Comparison of ENCODE assay signal across 25 cellular contexts in genomic region chr2:236601306-236602202, GRCh38. TPM values are rescaled to one million over a fixed set of nuclear protein-coding genes. Genes with fewer than 3 reads are reported as not detected.
DNase-seq lines count a peak whose midpoint lies in the region; ATAC-seq and TF ChIP-seq lines count a peak whose summit lies in the region.
"Had no signal": no experiment of that assay in that cellular context is flagged by ENCODE, and none has a peak within 500 bp of the region (broad histone marks: within the 10 kb centered on the region; RNA-seq: fewer than 3 reads in every experiment).

No MANE protein-coding gene starts in this region.

- H3K79me2 ChIP-seq in trophoblast cell (ENCODE audit: control insufficient read depth, insufficient read depth, low read length, poor library complexity): no peaks in the 10 kb centered on the region

- peak overlapping the region; percentile 36 for H3K27ac ChIP-seq in trophoblast cell (ENCODE audit: low read depth, low read length)
- H3K27ac ChIP-seq in effector memory CD4-positive, alpha-beta T cell (ENCODE audit: insufficient read depth, low read length, poor library complexity, severe bottlenecking): no peak overlapping the region
- H3K27ac ChIP-seq: colonic mucosa, HL-60, Peyer's patch, SJSA1, uterus had no signal

- H4K8ac ChIP-seq in trophoblast cell (ENCODE audit: low read depth, low read length): no peak overlapping the region

- ATAC-seq in esophagus mucosa: peak; percentile 66
- ATAC-seq: activated T-cell treated with anti-CD3 and anti-CD28 coated beads, Interleukin-2, amount 50 U/mL, for 4 hours; effector memory CD8-positive, alpha-beta T cell; HepG2 had no signal

- no peaks in the 10 kb centered on the region for H3K27me3 ChIP-seq in trophoblast cell (ENCODE audit: insufficient read depth, low read length)
- peaks cover 8% of the 10 kb centered on the region for H3K27me3 ChIP-seq in effector memory CD4-positive, alpha-beta T cell (replicated peaks; ENCODE audit: control insufficient read depth, insufficient read depth, low read length, poor library complexity, severe bottlenecking)
- H3K27me3 ChIP-seq: colonic mucosa, Peyer's patch, SJSA1, uterus had no signal

- no peak overlapping the region for H3K4me3 ChIP-seq in trophoblast cell (ENCODE audit: low read depth, low read length)
- H3K4me3 ChIP-seq in effector memory CD4-positive, alpha-beta T cell (ENCODE audit: insufficient read depth, low read depth, low read length, poor library complexity, severe bottlenecking): no peak overlapping the region
- H3K4me3 ChIP-seq: colonic mucosa, HAP-1, Peyer's patch, SJSA1, uterus had no signal

- intact Hi-C loops in activated T-helper 2 cell treated with anti-CD3 and anti-CD28 coated beads, Interferon-gamma antibody, Interleukin-2, Interleukin-4, amounts not matched to agents 10 μg/mL and 5 μg/mL and 100 μg/mL, durations not matched to agents 14 hours and 24 hours and 36 hours (cut with micrococcal nuclease): no loop called here

- H2AK5ac ChIP-seq in trophoblast cell (ENCODE audit: low read length): peak overlapping the region; percentile 2

- peak overlapping the region; percentile 44 for H2BK12ac ChIP-seq in trophoblast cell (ENCODE audit: low read length)

- peak; percentile 38 for DNase-seq in GM13977 (ENCODE audit: low spot score)
- peak; percentile 3 for DNase-seq in NCI-H226
- DNase-seq in trophoblast cell: peak; percentile 96 to 100
- DNase-seq in effector memory CD4-positive, alpha-beta T cell: no peak
- no peak for DNase-seq in activated T-helper 2 cell treated with anti-CD3 and anti-CD28 coated beads, Interferon-gamma antibody, Interleukin-2, Interleukin-4, amounts not matched to agents 10 μg/mL and 5 μg/mL and 100 μg/mL, durations not matched to agents 14 hours and 24 hours and 36 hours (ENCODE audit: low spot score)
- no peak for DNase-seq in NCI-H1694 treated with DMSO at 0.1 percent for 48 hours (lab: John Stamatoyannopoulos, UW)
- DNase-seq: activated CD4-positive, alpha-beta T cell treated with anti-CD3 and anti-CD28 coated beads for 4 hours; activated naive CD4-positive, alpha-beta T cell treated with anti-CD3 and anti-CD28 coated beads for 36 hours; activated T-cell treated with anti-CD3 and anti-CD28 coated beads, Interleukin-2, amount 50 U/mL, for 4 hours; C1 segment of cervical spinal cord; Calu3; colonic mucosa; effector memory CD8-positive, alpha-beta T cell; NCI-H2081 treated with DMSO at 0.1 percent for 48 hours; Peyer's patch; stimulated activated CD4-positive, alpha-beta T cell treated with anti-CD3 and anti-CD28 coated beads, Interleukin-2, amount 100 ng/mL, for 24 hours; T-helper 2 cell; uterus had no signal

- H3K14ac ChIP-seq in trophoblast cell (ENCODE audit: low read length): peak overlapping the region; percentile 56

- H3K4ac ChIP-seq in trophoblast cell (ENCODE audit: low read depth, low read length): no peak overlapping the region

- H3K18ac ChIP-seq in trophoblast cell (ENCODE audit: low read length): peak overlapping the region; percentile 10

- H3K9me3 ChIP-seq in trophoblast cell (ENCODE audit: insufficient read depth, low read depth, low read length): peaks cover 5% of the 10 kb centered on the region
- no peaks in the 10 kb centered on the region for H3K9me3 ChIP-seq in effector memory CD4-positive, alpha-beta T cell (ENCODE audit: control insufficient read depth, low read length)
- H3K9me3 ChIP-seq: colonic mucosa, HAP-1, Peyer's patch, SJSA1, uterus had no signal

- peaks cover 10% of the 10 kb centered on the region for H3K27me3 Mint-ChIP-seq in activated T-helper 2 cell treated with anti-CD3 and anti-CD28 coated beads, Interferon-gamma antibody, Interleukin-2, Interleukin-4, amounts not matched to agents 10 μg/mL and 5 μg/mL and 100 μg/mL, durations not matched to agents 14 hours and 24 hours and 36 hours (ENCODE audit: low read depth)

- no peak overlapping the region for H3K23ac ChIP-seq in trophoblast cell (ENCODE audit: low read length)

- H3K79me1 ChIP-seq in trophoblast cell (ENCODE audit: low read length): peaks cover 35% of the 10 kb centered on the region

- TF ChIP-seq CTCF in GM13977 (IDR thresholded peaks at IDR 0.05; ENCODE audit: extremely low read depth, insufficient read depth, missing control alignments): no peak

- no peaks in the 10 kb centered on the region for H3K9me3 Mint-ChIP-seq in activated T-helper 2 cell treated with anti-CD3 and anti-CD28 coated beads, Interferon-gamma antibody, Interleukin-2, Interleukin-4, amounts not matched to agents 10 μg/mL and 5 μg/mL and 100 μg/mL, durations not matched to agents 14 hours and 24 hours and 36 hours
- H3K9me3 Mint-ChIP-seq: activated naive CD4-positive, alpha-beta T cell treated with anti-CD3 and anti-CD28 coated beads for 36 hours; activated T-cell treated with anti-CD3 and anti-CD28 coated beads, Interleukin-2, amount 50 U/mL, for 4 hours; effector memory CD8-positive, alpha-beta T cell had no signal

- H3K9ac ChIP-seq in trophoblast cell (ENCODE audit: low read length): no peak overlapping the region

- H4K91ac ChIP-seq in trophoblast cell (ENCODE audit: low read depth, low read length): peak overlapping the region; percentile 70

- H2BK5ac ChIP-seq in trophoblast cell (ENCODE audit: low read depth, low read length, poor library complexity): peak overlapping the region; percentile 52

- peak overlapping the region; percentile 36 for H2BK120ac ChIP-seq in trophoblast cell (ENCODE audit: insufficient read depth, low read length, poor library complexity)

- H2AFZ ChIP-seq in trophoblast cell (ENCODE audit: insufficient read depth, low read length, poor library complexity): no peak overlapping the region

- no CpG with 5 or more reads among the region's 13 CpGs for WGBS in trophoblast cell (ENCODE audit: extremely low coverage, insufficient coverage, insufficient read length)

- H3K27ac Mint-ChIP-seq in activated T-helper 2 cell treated with anti-CD3 and anti-CD28 coated beads, Interferon-gamma antibody, Interleukin-2, Interleukin-4, amounts not matched to agents 10 μg/mL and 5 μg/mL and 100 μg/mL, durations not matched to agents 14 hours and 24 hours and 36 hours: no peak overlapping the region
- H3K27ac Mint-ChIP-seq: activated naive CD4-positive, alpha-beta T cell treated with anti-CD3 and anti-CD28 coated beads for 36 hours; effector memory CD8-positive, alpha-beta T cell had no signal

- H3K4me2 ChIP-seq in trophoblast cell (ENCODE audit: low read length): no peak overlapping the region

- H4K12ac ChIP-seq in trophoblast cell (ENCODE audit: low read depth, low read length): no peak overlapping the region

- H3K36me3 Mint-ChIP-seq in activated T-helper 2 cell treated with anti-CD3 and anti-CD28 coated beads, Interferon-gamma antibody, Interleukin-2, Interleukin-4, amounts not matched to agents 10 μg/mL and 5 μg/mL and 100 μg/mL, durations not matched to agents 14 hours and 24 hours and 36 hours (ENCODE audit: low read depth): no peaks in the 10 kb centered on the region

- H3K4me1 Mint-ChIP-seq in activated T-helper 2 cell treated with anti-CD3 and anti-CD28 coated beads, Interferon-gamma antibody, Interleukin-2, Interleukin-4, amounts not matched to agents 10 μg/mL and 5 μg/mL and 100 μg/mL, durations not matched to agents 14 hours and 24 hours and 36 hours (ENCODE audit: low read depth): no peaks in the 10 kb centered on the region

- in situ Hi-C loops in GM13977 (cut with MboI; ENCODE audit: low pct_unique_long_range_greater_than_20kb, low sequenced_read_pairs, unreplicated experiment): no loop called here

- no peak overlapping the region for H3K4me3 Mint-ChIP-seq in activated T-helper 2 cell treated with anti-CD3 and anti-CD28 coated beads, Interferon-gamma antibody, Interleukin-2, Interleukin-4, amounts not matched to agents 10 μg/mL and 5 μg/mL and 100 μg/mL, durations not matched to agents 14 hours and 24 hours and 36 hours (ENCODE audit: low read depth)
- H3K4me3 Mint-ChIP-seq: activated naive CD4-positive, alpha-beta T cell treated with anti-CD3 and anti-CD28 coated beads for 36 hours; activated T-cell treated with anti-CD3 and anti-CD28 coated beads, Interleukin-2, amount 50 U/mL, for 4 hours; effector memory CD8-positive, alpha-beta T cell had no signal

- H3K4me1 ChIP-seq in trophoblast cell (ENCODE audit: control insufficient read depth in 1 of 2, insufficient read depth in 2 of 2, low read length in 2 of 2): peaks cover 4 to 11% of the 10 kb centered on the region in 2 experiments
- no peaks in the 10 kb centered on the region for H3K4me1 ChIP-seq in effector memory CD4-positive, alpha-beta T cell (ENCODE audit: control insufficient read depth, insufficient read depth, low read length, poor library complexity, severe bottlenecking)
- H3K4me1 ChIP-seq: colonic mucosa, HAP-1, Peyer's patch, SJSA1, uterus had no signal

- no peaks in the 10 kb centered on the region for H3K36me3 ChIP-seq in trophoblast cell (ENCODE audit: control insufficient read depth in 1 of 2, insufficient read depth in 2 of 2, low read length in 2 of 2)
- no peaks in the 10 kb centered on the region for H3K36me3 ChIP-seq in effector memory CD4-positive, alpha-beta T cell (ENCODE audit: control insufficient read depth, insufficient read depth, low read length)
- H3K36me3 ChIP-seq: colonic mucosa, HAP-1, Peyer's patch, SJSA1, uterus had no signal

RNA-seq across cellular contexts. Expression of gene ACKR3, which starts 31.9 kb away (rescaled TPM):
- 6.3 TPM for total RNA-seq in esophagus mucosa
- 301 and 313 TPM in 2 replicates for polyA plus RNA-seq in trophoblast cell (2013)
- 1.8 and 2.7 TPM in 2 replicates for total RNA-seq in activated T-helper 2 cell treated with anti-CD3 and anti-CD28 coated beads, Interferon-gamma antibody, Interleukin-2, Interleukin-4, amounts not matched to agents 10 μg/mL and 5 μg/mL and 100 μg/mL, durations not matched to agents 14 hours and 24 hours and 36 hours
- total RNA-seq: HepG2, LHCN-M2, myocyte had no signal
- polyA plus RNA-seq: HepG2 had no signal

Comparison
In these comparisons a context has a peak if more than half of its experiments do, and no peak if none do; other contexts are left out.
1. DNase-seq: peak in GM13977 (single experiment), NCI-H226 (single experiment) and trophoblast cell (2 of 2); none in effector memory CD4-positive, alpha-beta T cell (0 of 3), activated T-helper 2 cell treated with anti-CD3 and anti-CD28 coated beads, Interferon-gamma antibody, Interleukin-2, Interleukin-4, amounts not matched to agents 10 μg/mL and 5 μg/mL and 100 μg/mL, durations not matched to agents 14 hours and 24 hours and 36 hours (single experiment) and NCI-H1694 treated with DMSO at 0.1 percent for 48 hours (single experiment).